ENCODE assay signal across 1 cellular context in the genomic region with DNA sequence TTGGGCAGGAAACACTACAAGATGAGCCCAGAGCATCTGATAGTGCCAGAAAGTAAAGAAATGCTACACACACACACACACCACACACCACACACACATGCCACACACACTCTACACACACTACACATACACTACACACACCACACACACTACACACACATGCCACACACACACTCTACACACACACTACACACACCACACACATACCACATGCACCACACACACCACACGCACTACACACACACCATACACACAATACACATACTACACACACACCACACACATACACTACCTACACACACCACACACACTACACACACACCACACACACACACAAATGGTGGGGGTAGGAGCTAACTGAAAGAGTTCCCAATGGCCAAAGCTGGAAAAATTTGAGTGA.
TF ChIP-seq lines count a peak whose summit lies in the region.

No MANE protein-coding gene starts in this region.

TF ChIP-seq in HepG2, 621 proteins besides CTCF, POLR2A, EP300 and RAD21:
- TF ChIP-seq, protein P1, sequence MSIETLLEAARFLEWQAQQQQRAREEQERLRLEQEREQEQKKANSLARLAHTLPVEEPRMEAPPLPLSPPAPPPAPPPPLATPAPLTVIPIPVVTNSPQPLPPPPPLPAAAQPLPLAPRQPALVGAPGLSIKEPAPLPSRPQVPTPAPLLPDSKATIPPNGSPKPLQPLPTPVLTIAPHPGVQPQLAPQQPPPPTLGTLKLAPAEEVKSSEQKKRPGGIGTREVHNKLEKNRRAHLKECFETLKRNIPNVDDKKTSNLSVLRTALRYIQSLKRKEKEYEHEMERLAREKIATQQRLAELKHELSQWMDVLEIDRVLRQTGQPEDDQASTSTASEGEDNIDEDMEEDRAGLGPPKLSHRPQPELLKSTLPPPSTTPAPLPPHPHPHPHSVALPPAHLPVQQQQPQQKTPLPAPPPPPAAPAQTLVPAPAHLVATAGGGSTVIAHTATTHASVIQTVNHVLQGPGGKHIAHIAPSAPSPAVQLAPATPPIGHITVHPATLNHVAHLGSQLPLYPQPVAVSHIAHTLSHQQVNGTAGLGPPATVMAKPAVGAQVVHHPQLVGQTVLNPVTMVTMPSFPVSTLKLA (IDR thresholded peaks at IDR 0.05) = 0 out of 2 replicates have a peak, but pooled peaks have one; percentile 30
- no peak for TF ChIP-seq ZNF670 (CRISPR knock-in tag; IDR thresholded peaks at IDR 0.05; ENCODE audit: borderline replicate concordance)
- no peak for TF ChIP-seq HNF4G (IDR thresholded peaks at IDR 0.05; ENCODE audit: borderline replicate concordance, low read depth, low read length)
- TF ChIP-seq HNF4G (CRISPR knock-in tag; IDR thresholded peaks at IDR 0.05; ENCODE audit: borderline replicate concordance, low read depth) = no peak
- TF ChIP-seq, protein P2, sequence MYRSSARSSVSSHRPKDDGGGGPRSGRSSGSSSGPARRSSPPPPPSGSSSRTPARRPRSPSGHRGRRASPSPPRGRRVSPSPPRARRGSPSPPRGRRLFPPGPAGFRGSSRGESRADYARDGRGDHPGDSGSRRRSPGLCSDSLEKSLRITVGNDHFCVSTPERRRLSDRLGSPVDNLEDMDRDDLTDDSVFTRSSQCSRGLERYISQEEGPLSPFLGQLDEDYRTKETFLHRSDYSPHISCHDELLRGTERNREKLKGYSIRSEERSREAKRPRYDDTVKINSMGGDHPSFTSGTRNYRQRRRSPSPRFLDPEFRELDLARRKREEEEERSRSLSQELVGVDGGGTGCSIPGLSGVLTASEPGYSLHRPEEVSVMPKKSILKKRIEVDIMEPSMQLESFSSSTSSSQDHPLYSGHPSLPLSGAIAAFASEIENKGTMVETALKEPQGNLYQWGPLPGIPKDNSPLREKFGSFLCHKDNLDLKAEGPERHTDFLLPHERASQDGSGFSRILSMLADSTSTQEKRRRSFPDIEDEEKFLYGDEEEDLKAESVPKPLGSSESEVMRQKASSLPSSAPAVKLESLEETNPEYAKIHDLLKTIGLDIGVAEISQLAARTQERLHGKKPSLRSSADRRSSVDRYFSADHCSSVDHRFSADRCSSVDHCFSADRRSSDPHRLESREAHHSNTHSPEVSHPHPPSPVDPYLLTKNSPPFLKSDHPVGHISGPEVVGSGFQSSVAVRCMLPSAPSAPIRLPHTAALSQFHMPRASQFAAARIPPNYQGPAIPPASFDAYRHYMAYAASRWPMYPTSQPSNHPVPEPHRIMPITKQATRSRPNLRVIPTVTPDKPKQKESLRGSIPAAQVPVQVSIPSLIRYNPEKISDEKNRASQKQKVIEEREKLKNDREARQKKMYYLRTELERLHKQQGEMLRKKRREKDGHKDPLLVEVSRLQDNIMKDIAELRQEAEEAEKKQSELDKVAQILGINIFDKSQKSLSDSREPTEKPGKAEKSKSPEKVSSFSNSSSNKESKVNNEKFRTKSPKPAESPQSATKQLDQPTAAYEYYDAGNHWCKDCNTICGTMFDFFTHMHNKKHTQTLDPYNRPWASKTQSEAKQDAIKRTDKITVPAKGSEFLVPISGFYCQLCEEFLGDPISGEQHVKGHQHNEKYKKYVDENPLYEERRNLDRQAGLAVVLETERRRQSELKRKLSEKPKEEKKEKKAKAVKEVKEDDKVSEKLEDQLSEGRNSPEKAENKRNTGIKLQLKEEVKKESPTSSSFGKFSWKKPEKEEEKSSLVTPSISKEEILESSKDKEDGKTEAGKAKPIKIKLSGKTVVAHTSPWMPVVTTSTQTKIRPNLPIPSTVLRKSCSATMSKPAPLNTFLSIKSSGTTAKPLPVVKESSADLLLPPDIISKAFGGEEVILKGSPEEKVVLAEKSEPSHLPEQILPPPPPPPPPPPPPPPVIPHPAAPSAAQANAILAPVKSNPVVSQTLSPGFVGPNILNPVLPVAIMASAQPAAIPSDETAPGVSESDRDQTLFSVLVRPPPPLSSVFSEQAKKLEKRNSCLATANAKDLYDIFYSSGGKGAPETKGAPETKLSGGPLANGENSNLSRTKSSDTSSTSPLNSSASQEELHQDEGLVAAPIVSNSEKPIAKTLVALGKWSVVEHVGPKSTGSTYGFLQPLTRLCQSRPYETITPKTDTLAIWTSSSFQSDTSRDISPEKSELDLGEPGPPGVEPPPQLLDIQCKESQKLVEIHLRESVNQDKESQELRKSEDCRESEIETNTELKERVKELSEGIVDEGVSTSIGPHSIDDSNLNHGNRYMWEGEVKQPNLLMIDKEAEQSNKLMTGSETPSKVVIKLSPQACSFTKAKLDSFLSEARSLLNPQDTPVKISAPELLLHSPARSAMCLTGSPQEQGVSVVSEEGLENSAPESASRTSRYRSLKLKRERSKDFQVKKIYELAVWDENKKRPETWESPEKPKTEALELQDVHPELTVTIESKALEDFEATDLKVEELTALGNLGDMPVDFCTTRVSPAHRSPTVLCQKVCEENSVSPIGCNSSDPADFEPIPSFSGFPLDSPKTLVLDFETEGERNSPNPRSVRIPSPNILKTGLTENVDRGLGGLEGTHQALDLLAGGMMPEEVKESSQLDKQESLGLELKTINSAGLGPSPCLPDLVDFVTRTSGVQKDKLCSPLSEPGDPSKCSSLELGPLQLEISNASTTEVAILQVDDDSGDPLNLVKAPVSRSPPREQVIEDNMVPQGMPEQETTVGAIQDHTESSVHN (CRISPR knock-in tag; IDR thresholded peaks at IDR 0.05) = 0 out of 2 replicates have a peak, but pooled peaks have one; percentile 58
- no peak for TF ChIP-seq GATAD2A (CRISPR knock-in tag; IDR thresholded peaks at IDR 0.05)
- TF ChIP-seq ZNF282 (IDR thresholded peaks at IDR 0.05; ENCODE audit: partially characterized antibody) = peak; percentile 96
- TF ChIP-seq ATM (IDR thresholded peaks at IDR 0.05; ENCODE audit: borderline replicate concordance) = 0 out of 2 replicates have a peak, but pooled peaks have one; percentile 63
- TF ChIP-seq SP2 (CRISPR knock-in tag; IDR thresholded peaks at IDR 0.05) = peak; percentile 37; the same call in 1 of the 2 replicates
- TF ChIP-seq LCORL (IDR thresholded peaks at IDR 0.05) = peak; percentile 24; the same call in 1 of the 2 replicates
- TF ChIP-seq LCORL (CRISPR knock-in tag; IDR thresholded peaks at IDR 0.05) = no peak
- TF ChIP-seq ZNF737 (CRISPR knock-in tag; IDR thresholded peaks at IDR 0.05; ENCODE audit: borderline replicate concordance) = peak; percentile 52; the same call in 1 of the 2 replicates
- no peak for TF ChIP-seq ZMAT3 (CRISPR knock-in tag; conservative IDR thresholded peaks at IDR 0.05)
- peak; percentile 46; the same call in 1 of the 2 replicates for TF ChIP-seq FOXP1 (IDR thresholded peaks at IDR 0.05)
- TF ChIP-seq FOXP1 (CRISPR knock-in tag; IDR thresholded peaks at IDR 0.05) = no peak
- peak; percentile 92; the same call in 1 of the 2 replicates for TF ChIP-seq ZNF207 (IDR thresholded peaks at IDR 0.05; ENCODE audit: borderline replicate concordance)
- peak; percentile 93 for TF ChIP-seq ARNT (IDR thresholded peaks at IDR 0.05)
- 0 out of 2 replicates have a peak, but pooled peaks have one; percentile 12 for TF ChIP-seq JUNB (CRISPR knock-in tag; IDR thresholded peaks at IDR 0.05; ENCODE audit: borderline replicate concordance)
- TF ChIP-seq ZNF605 (CRISPR knock-in tag; IDR thresholded peaks at IDR 0.05) = no peak
- TF ChIP-seq MATR3 (CRISPR knock-in tag; IDR thresholded peaks at IDR 0.05) = no peak
- TF ChIP-seq NBN (conservative IDR thresholded peaks at IDR 0.05) = peak; percentile 98; the same call in 1 of the 2 replicates
- peak; percentile 66; the same call in 1 of the 2 replicates for TF ChIP-seq SOX6 (IDR thresholded peaks at IDR 0.05)
- TF ChIP-seq SOX6 (CRISPR knock-in tag; IDR thresholded peaks at IDR 0.05) = no peak
- peak; percentile 65; the same call in 1 of the 2 replicates for TF ChIP-seq FOXA1 (IDR thresholded peaks at IDR 0.05)
- TF ChIP-seq FOXA1 (CRISPR knock-in tag; IDR thresholded peaks at IDR 0.05) = no peak
- TF ChIP-seq ZNF33A (CRISPR knock-in tag; IDR thresholded peaks at IDR 0.05; ENCODE audit: borderline replicate concordance) = no peak
- no peak for TF ChIP-seq POLR2G (IDR thresholded peaks at IDR 0.05; ENCODE audit: low read depth, low read length)
- TF ChIP-seq, protein P3, sequence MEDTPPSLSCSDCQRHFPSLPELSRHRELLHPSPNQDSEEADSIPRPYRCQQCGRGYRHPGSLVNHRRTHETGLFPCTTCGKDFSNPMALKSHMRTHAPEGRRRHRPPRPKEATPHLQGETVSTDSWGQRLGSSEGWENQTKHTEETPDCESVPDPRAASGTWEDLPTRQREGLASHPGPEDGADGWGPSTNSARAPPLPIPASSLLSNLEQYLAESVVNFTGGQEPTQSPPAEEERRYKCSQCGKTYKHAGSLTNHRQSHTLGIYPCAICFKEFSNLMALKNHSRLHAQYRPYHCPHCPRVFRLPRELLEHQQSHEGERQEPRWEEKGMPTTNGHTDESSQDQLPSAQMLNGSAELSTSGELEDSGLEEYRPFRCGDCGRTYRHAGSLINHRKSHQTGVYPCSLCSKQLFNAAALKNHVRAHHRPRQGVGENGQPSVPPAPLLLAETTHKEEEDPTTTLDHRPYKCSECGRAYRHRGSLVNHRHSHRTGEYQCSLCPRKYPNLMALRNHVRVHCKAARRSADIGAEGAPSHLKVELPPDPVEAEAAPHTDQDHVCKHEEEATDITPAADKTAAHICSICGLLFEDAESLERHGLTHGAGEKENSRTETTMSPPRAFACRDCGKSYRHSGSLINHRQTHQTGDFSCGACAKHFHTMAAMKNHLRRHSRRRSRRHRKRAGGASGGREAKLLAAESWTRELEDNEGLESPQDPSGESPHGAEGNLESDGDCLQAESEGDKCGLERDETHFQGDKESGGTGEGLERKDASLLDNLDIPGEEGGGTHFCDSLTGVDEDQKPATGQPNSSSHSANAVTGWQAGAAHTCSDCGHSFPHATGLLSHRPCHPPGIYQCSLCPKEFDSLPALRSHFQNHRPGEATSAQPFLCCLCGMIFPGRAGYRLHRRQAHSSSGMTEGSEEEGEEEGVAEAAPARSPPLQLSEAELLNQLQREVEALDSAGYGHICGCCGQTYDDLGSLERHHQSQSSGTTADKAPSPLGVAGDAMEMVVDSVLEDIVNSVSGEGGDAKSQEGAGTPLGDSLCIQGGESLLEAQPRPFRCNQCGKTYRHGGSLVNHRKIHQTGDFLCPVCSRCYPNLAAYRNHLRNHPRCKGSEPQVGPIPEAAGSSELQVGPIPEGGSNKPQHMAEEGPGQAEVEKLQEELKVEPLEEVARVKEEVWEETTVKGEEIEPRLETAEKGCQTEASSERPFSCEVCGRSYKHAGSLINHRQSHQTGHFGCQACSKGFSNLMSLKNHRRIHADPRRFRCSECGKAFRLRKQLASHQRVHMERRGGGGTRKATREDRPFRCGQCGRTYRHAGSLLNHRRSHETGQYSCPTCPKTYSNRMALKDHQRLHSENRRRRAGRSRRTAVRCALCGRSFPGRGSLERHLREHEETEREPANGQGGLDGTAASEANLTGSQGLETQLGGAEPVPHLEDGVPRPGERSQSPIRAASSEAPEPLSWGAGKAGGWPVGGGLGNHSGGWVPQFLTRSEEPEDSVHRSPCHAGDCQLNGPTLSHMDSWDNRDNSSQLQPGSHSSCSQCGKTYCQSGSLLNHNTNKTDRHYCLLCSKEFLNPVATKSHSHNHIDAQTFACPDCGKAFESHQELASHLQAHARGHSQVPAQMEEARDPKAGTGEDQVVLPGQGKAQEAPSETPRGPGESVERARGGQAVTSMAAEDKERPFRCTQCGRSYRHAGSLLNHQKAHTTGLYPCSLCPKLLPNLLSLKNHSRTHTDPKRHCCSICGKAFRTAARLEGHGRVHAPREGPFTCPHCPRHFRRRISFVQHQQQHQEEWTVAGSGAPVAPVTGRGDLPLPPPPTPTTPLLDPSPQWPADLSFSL (CRISPR knock-in tag; IDR thresholded peaks at IDR 0.05) = peak; percentile 92
- TF ChIP-seq ELF3 (CRISPR knock-in tag; IDR thresholded peaks at IDR 0.05) = no peak
- TF ChIP-seq CBFB (CRISPR knock-in tag; IDR thresholded peaks at IDR 0.05) = no peak
- TF ChIP-seq, protein P4, sequence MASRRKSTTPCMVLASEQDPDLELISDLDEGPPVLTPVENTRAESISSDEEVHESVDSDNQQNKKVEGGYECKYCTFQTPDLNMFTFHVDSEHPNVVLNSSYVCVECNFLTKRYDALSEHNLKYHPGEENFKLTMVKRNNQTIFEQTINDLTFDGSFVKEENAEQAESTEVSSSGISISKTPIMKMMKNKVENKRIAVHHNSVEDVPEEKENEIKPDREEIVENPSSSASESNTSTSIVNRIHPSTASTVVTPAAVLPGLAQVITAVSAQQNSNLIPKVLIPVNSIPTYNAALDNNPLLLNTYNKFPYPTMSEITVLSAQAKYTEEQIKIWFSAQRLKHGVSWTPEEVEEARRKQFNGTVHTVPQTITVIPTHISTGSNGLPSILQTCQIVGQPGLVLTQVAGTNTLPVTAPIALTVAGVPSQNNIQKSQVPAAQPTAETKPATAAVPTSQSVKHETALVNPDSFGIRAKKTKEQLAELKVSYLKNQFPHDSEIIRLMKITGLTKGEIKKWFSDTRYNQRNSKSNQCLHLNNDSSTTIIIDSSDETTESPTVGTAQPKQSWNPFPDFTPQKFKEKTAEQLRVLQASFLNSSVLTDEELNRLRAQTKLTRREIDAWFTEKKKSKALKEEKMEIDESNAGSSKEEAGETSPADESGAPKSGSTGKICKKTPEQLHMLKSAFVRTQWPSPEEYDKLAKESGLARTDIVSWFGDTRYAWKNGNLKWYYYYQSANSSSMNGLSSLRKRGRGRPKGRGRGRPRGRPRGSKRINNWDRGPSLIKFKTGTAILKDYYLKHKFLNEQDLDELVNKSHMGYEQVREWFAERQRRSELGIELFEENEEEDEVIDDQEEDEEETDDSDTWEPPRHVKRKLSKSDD (CRISPR knock-in tag; IDR thresholded peaks at IDR 0.05; ENCODE audit: low read depth) = peak; percentile 37; the same call in 1 of the 2 replicates
- 0 out of 2 replicates have a peak, but pooled peaks have one; percentile 9 for TF ChIP-seq ZNF468 (CRISPR knock-in tag; IDR thresholded peaks at IDR 0.05)
- TF ChIP-seq KDM6A (CRISPR knock-in tag; IDR thresholded peaks at IDR 0.05; ENCODE audit: low read depth) = no peak
- TF ChIP-seq ZKSCAN5 (CRISPR knock-in tag; IDR thresholded peaks at IDR 0.05) = 0 out of 2 replicates have a peak, but pooled peaks have one; percentile 33
- TF ChIP-seq IKZF1 (IDR thresholded peaks at IDR 0.05) = peak; percentile 90; the same call in 1 of the 2 replicates
- peak; percentile 96; the same call in 1 of the 2 replicates for TF ChIP-seq NONO (IDR thresholded peaks at IDR 0.05)
- TF ChIP-seq NONO (CRISPR knock-in tag; conservative IDR thresholded peaks at IDR 0.05) = no peak
